37 cellular contexts compared by ENCODE assay signal in genomic region chr2:64659252-64659651, GRCh38. TPM values are rescaled to one million over a fixed set of nuclear protein-coding genes. Genes with fewer than 3 reads are reported as not detected.
A peak's percentile ranks its signal among the peaks of the same experiment; 100 is the strongest.
DNase-seq lines count a peak whose midpoint lies in the region; ATAC-seq and TF ChIP-seq lines count a peak whose summit lies in the region.
"Had no signal": no experiment of that assay in that cellular context is flagged by ENCODE, and none has a peak within 500 bp of the region (broad histone marks: within the 10 kb centered on the region; RNA-seq: fewer than 3 reads in every experiment).

No MANE protein-coding gene starts in this region.

- no peak overlapping the region for H2BK5ac ChIP-seq in mesenchymal stem cell (ENCODE audit: low read depth, low read length, poor library complexity, severe bottlenecking)

- H3K14ac ChIP-seq in mesenchymal stem cell (ENCODE audit: low read length in 2 of 2): no peak overlapping the region

- no peak overlapping the region for H2BK12ac ChIP-seq in mesenchymal stem cell (ENCODE audit: low read length in 2 of 2)

- 83% methylated on average over 2 of the region's 2 CpGs for WGBS in mesenchymal stem cell
- 81% methylated on average over 2 of the region's 2 CpGs for WGBS in body of pancreas, 2 donors

- H3K4me1 ChIP-seq in OCI-LY1 (ENCODE audit: insufficient read depth, low read length, severe bottlenecking): peaks cover 97% of the 10 kb centered on the region
- H3K4me1 ChIP-seq in mesenchymal stem cell (ENCODE audit: control insufficient read depth, insufficient read depth, low read depth, low read length): peaks cover 5% of the 10 kb centered on the region
- peaks cover 10% of the 10 kb centered on the region for H3K4me1 ChIP-seq in body of pancreas
- H3K4me1 ChIP-seq: uterus had no signal

- H2BK15ac ChIP-seq in mesenchymal stem cell (ENCODE audit: low read depth, poor library complexity, severe bottlenecking): no peak overlapping the region

- H3K18ac ChIP-seq in mesenchymal stem cell (ENCODE audit: low read depth in 1 of 2, low read length in 2 of 2): no peak overlapping the region

- no peak for DNase-seq in activated naive CD8-positive, alpha-beta T cell treated with anti-CD3 and anti-CD28 coated beads for 36 hours
- DNase-seq in mesenchymal stem cell (no peak), body of pancreas (no peak), NCI-H1092 (lab: John Stamatoyannopoulos, UW) (no peak)
- DNase-seq: ACHN; activated CD4-positive, alpha-beta T cell treated with anti-CD3 and anti-CD28 coated beads for 48 hours; activated CD8-positive, alpha-beta memory T cell treated with anti-CD3 and anti-CD28 coated beads, Interleukin-2, amount 10 ng/mL, durations not matched to agents 7 days and 5 days; activated naive CD4-positive, alpha-beta T cell; activated T-cell treated with anti-CD3 and anti-CD28 coated beads, Interleukin-2, amount 50 U/mL, for 48 hours; amniotic stem cell; brain microvascular endothelial cell; Caco-2; cerebellar nuclear complex; dermis blood vessel endothelial cell; DMS79; endodermal cell; GDM1; head of caudate nucleus; IMR-90; left lung; NCI-H1105; NCI-H187; NCI-H526; Peyer's patch; right lobe of liver; SHP77; stimulated activated CD8-positive, alpha-beta memory T cell treated with anti-CD3 and anti-CD28 coated beads, Interleukin-4, amount 100 ng/mL, for 48 hours; stomach; thyroid gland; uterus had no signal

- H3K27me3 ChIP-seq in OCI-LY1 (ENCODE audit: insufficient read depth, low read length) (no peaks in the 10 kb centered on the region), mesenchymal stem cell (ENCODE audit: control insufficient read depth in 1 of 2, insufficient read depth in 1 of 2, low read length in 2 of 2) (no peaks in the 10 kb centered on the region), body of pancreas (no peaks in the 10 kb centered on the region)
- H3K27me3 ChIP-seq: BLaER1, brain microvascular endothelial cell, left lung, neutrophil, Peyer's patch, right lobe of liver, stomach, thyroid gland, uterus had no signal

- H3K4me3 Mint-ChIP-seq in activated naive CD8-positive, alpha-beta T cell: no peak overlapping the region
- H3K4me3 Mint-ChIP-seq in activated naive CD8-positive, alpha-beta T cell treated with anti-CD3 and anti-CD28 coated beads for 36 hours: no peak overlapping the region
- H3K4me3 Mint-ChIP-seq: activated CD8-positive, alpha-beta memory T cell treated with anti-CD3 and anti-CD28 coated beads, Interleukin-2, amount 10 ng/mL, durations not matched to agents 7 days and 5 days; endodermal cell had no signal

- H3K27ac Mint-ChIP-seq in activated naive CD8-positive, alpha-beta T cell: peak overlapping the region; percentile 3
- no peak overlapping the region for H3K27ac Mint-ChIP-seq in activated naive CD8-positive, alpha-beta T cell treated with anti-CD3 and anti-CD28 coated beads for 36 hours
- H3K27ac Mint-ChIP-seq: activated CD8-positive, alpha-beta memory T cell treated with anti-CD3 and anti-CD28 coated beads, Interleukin-2, amount 10 ng/mL, durations not matched to agents 7 days and 5 days; endodermal cell; progenitor cell of endocrine pancreas had no signal

- H2AK5ac ChIP-seq in mesenchymal stem cell (ENCODE audit: low read length, severe bottlenecking): peak overlapping the region; percentile 73

- no peaks in the 10 kb centered on the region for H3K9me3 ChIP-seq in OCI-LY1 (ENCODE audit: low read length)
- H3K9me3 ChIP-seq in mesenchymal stem cell (ENCODE audit: control insufficient read depth, low read length): no peaks in the 10 kb centered on the region
- H3K9me3 ChIP-seq in body of pancreas: no peaks in the 10 kb centered on the region
- H3K9me3 ChIP-seq: BLaER1, Caco-2, HAP-1, left lung, neutrophil, Peyer's patch, right lobe of liver, stomach, thyroid gland, uterus had no signal

- H3K4me2 ChIP-seq in OCI-LY1 (ENCODE audit: low read length) (peak overlapping the region; percentile 39; the same call in 1 of the 2 replicates), mesenchymal stem cell (ENCODE audit: low read length, poor library complexity, severe bottlenecking) (no peak overlapping the region)
- H3K4me2 ChIP-seq: BLaER1 had no signal

- no peak overlapping the region for H4K91ac ChIP-seq in mesenchymal stem cell (ENCODE audit: low read length)

- H4K8ac ChIP-seq in mesenchymal stem cell (ENCODE audit: low read length): no peak overlapping the region

- no peak overlapping the region for H2BK120ac ChIP-seq in mesenchymal stem cell (ENCODE audit: low read depth, low read length)

- no peak overlapping the region for H3K4ac ChIP-seq in mesenchymal stem cell (ENCODE audit: low read depth in 1 of 2, low read length in 2 of 2)

- H3K23ac ChIP-seq in mesenchymal stem cell (ENCODE audit: low read length in 2 of 2): no peak overlapping the region

- TF ChIP-seq POLR2A in body of pancreas (IDR thresholded peaks at IDR 0.05): no peak

- peaks cover 8% of the 10 kb centered on the region for H3K79me2 ChIP-seq in OCI-LY1 (ENCODE audit: insufficient read depth, low read length)

- H3K9me2 ChIP-seq in OCI-LY1 (ENCODE audit: low read depth, low read length): no peaks in the 10 kb centered on the region

- TF ChIP-seq CTCF in OCI-LY1 (IDR thresholded peaks at IDR 0.05; ENCODE audit: low read length): no peak
- TF ChIP-seq CTCF in body of pancreas (IDR thresholded peaks at IDR 0.05): no peak

- H3K36me3 Mint-ChIP-seq in activated naive CD8-positive, alpha-beta T cell: no peaks in the 10 kb centered on the region
- peaks cover 13% of the 10 kb centered on the region for H3K36me3 Mint-ChIP-seq in activated naive CD8-positive, alpha-beta T cell treated with anti-CD3 and anti-CD28 coated beads for 36 hours

- no peaks in the 10 kb centered on the region for H3K9me3 Mint-ChIP-seq in activated naive CD8-positive, alpha-beta T cell (ENCODE audit: low read depth)
- no peaks in the 10 kb centered on the region for H3K9me3 Mint-ChIP-seq in activated naive CD8-positive, alpha-beta T cell treated with anti-CD3 and anti-CD28 coated beads for 36 hours
- H3K9me3 Mint-ChIP-seq: endodermal cell had no signal

- H2AFZ ChIP-seq in OCI-LY1 (ENCODE audit: low read length) (no peak overlapping the region), mesenchymal stem cell (ENCODE audit: low read depth, low read length) (no peak overlapping the region)

- intact Hi-C loops in body of pancreas (cut with DNase I): loop anchor here (10.0 kb wide), 1 partner anchor 96 kb away; no protein-coding TSS in a partner anchor

- H3K9ac ChIP-seq in OCI-LY1 (ENCODE audit: low read length) (peak overlapping the region; percentile 56; the same call in 1 of the 2 replicates), mesenchymal stem cell (ENCODE audit: low read length) (no peak overlapping the region)
- H3K9ac ChIP-seq: BLaER1 had no signal

- H3K4me1 Mint-ChIP-seq in activated naive CD8-positive, alpha-beta T cell (ENCODE audit: low read depth): peaks cover 77% of the 10 kb centered on the region
- peaks cover 76% of the 10 kb centered on the region for H3K4me1 Mint-ChIP-seq in activated naive CD8-positive, alpha-beta T cell treated with anti-CD3 and anti-CD28 coated beads for 36 hours

- peaks cover 15% of the 10 kb centered on the region for H3F3A ChIP-seq in OCI-LY1 (ENCODE audit: insufficient read depth, low read length)

- H3K4me3 ChIP-seq in OCI-LY1 (ENCODE audit: low read depth, low read length, poor library complexity, severe bottlenecking) (no peak overlapping the region), mesenchymal stem cell (ENCODE audit: insufficient read depth in 1 of 2, low read depth in 1 of 2, low read length in 2 of 2) (no peak overlapping the region), body of pancreas (no peak overlapping the region)
- H3K4me3 ChIP-seq: BLaER1, HAP-1, left lung, Peyer's patch, right lobe of liver, stomach, thyroid gland, uterus had no signal

- no peaks in the 10 kb centered on the region for H4K20me1 ChIP-seq in OCI-LY1 (ENCODE audit: insufficient read depth, low read length)
- H4K20me1 ChIP-seq: BLaER1 had no signal

- ATAC-seq in body of pancreas (no peak), HG02571 (IDR thresholded peaks at IDR 0.05; ENCODE audit: unreplicated experiment) (no peak)
- ATAC-seq: activated CD8-positive, alpha-beta memory T cell treated with anti-CD3 and anti-CD28 coated beads, Interleukin-2, amount 10 ng/mL, durations not matched to agents 7 days and 5 days; left lung; right lobe of liver had no signal

- peak overlapping the region; percentile 99 for H3K27ac ChIP-seq in OCI-LY1 (ENCODE audit: low read depth, low read length, poor library complexity, severe bottlenecking)
- no peak overlapping the region for H3K27ac ChIP-seq in mesenchymal stem cell (ENCODE audit: low read length, poor library complexity, severe bottlenecking)
- no peak overlapping the region for H3K27ac ChIP-seq in body of pancreas
- H3K27ac ChIP-seq: BLaER1, brain microvascular endothelial cell, left lung, neutrophil, right lobe of liver, stomach, thyroid gland, uterus had no signal

- no peaks in the 10 kb centered on the region for H3K27me3 Mint-ChIP-seq in activated naive CD8-positive, alpha-beta T cell
- H3K27me3 Mint-ChIP-seq in activated naive CD8-positive, alpha-beta T cell treated with anti-CD3 and anti-CD28 coated beads for 36 hours: no peaks in the 10 kb centered on the region
- H3K27me3 Mint-ChIP-seq: activated CD8-positive, alpha-beta memory T cell treated with anti-CD3 and anti-CD28 coated beads, Interleukin-2, amount 10 ng/mL, durations not matched to agents 7 days and 5 days had no signal

- H3K79me1 ChIP-seq in mesenchymal stem cell (replicated peaks; ENCODE audit: low read length, poor library complexity, severe bottlenecking): peaks cover 9% of the 10 kb centered on the region

- H3K36me3 ChIP-seq in OCI-LY1 (ENCODE audit: insufficient read depth, low read length) (no peaks in the 10 kb centered on the region), mesenchymal stem cell (ENCODE audit: control insufficient read depth in 1 of 2, insufficient read depth in 2 of 2, low read depth in 1 of 2, low read length in 2 of 2) (peaks cover 0 to 27% of the 10 kb centered on the region in 2 experiments), body of pancreas (replicated peaks in 1 of 2; ENCODE audit: insufficient read depth in 1 of 2, low read depth in 2 of 2) (no peaks in the 10 kb centered on the region)
- H3K36me3 ChIP-seq: BLaER1, brain microvascular endothelial cell, HAP-1, left lung, neutrophil, Peyer's patch, right lobe of liver, stomach, thyroid gland, uterus had no signal

RNA-seq across cellular contexts. Expression of gene SERTAD2, which starts 5.5 kb away (rescaled TPM):
- total RNA-seq in activated naive CD8-positive, alpha-beta T cell treated with anti-CD3 and anti-CD28 coated beads for 36 hours: 10 to 100 TPM; 22.7 to 23.3 TPM
- 18.5 TPM for polyA plus RNA-seq in mesenchymal stem cell (2013, experiment 1 of 2)
- polyA plus RNA-seq in mesenchymal stem cell (2013, experiment 2 of 2): 16.0 TPM
- total RNA-seq in body of pancreas: 1 to 10 TPM; 3.3 to 6.7 TPM
